ENCODE assay signal across 7 cellular contexts in genomic region chr16:4272114-4272954, GRCh38. TPM values are rescaled to one million over a fixed set of nuclear protein-coding genes. Genes with fewer than 3 reads are reported as not detected.
A peak's percentile ranks its signal among the peaks of the same experiment; 100 is the strongest.
DNase-seq lines count a peak whose midpoint lies in the region; ATAC-seq and TF ChIP-seq lines count a peak whose summit lies in the region.

No MANE protein-coding gene starts in this region.

- POLR2A ChIA-PET in activated CD8-positive, alpha-beta T cell treated with anti-CD3 and anti-CD28 coated beads, Interleukin-2, amount 10 ng/mL, durations not matched to agents 7 days and 5 days (lab: Charles Lee) = interaction anchor here (0.9 to 2.6 kb wide), 8 partner anchors 12 to 143 kb away, joined by 3 to 11 read pairs (median 4); no protein-coding TSS in a partner anchor
- POLR2A ChIA-PET in naive thymus-derived CD8-positive, alpha-beta T cell (lab: Charles Lee) = interaction anchor here (0.6 to 3.9 kb wide), 35 partner anchors 11 to 1213 kb away, joined by 3 to 98 read pairs (median 4); partner anchors contain the start of genes CREBBP, DNAAF8, PAM16 and ROGDI

- no peaks in the 10 kb centered on the region for H3K36me3 Mint-ChIP-seq in activated CD8-positive, alpha-beta T cell treated with anti-CD3 and anti-CD28 coated beads, Interleukin-2, amount 10 ng/mL, durations not matched to agents 7 days and 5 days (ENCODE audit: low read depth)
- peaks cover 0 to 3% (median 0%) of the 10 kb centered on the region in 3 donors for H3K36me3 Mint-ChIP-seq in naive thymus-derived CD8-positive, alpha-beta T cell

- H3K27me3 Mint-ChIP-seq in activated CD8-positive, alpha-beta T cell treated with anti-CD3 and anti-CD28 coated beads, Interleukin-2, amount 10 ng/mL, durations not matched to agents 7 days and 5 days (ENCODE audit: low read depth) = no peaks in the 10 kb centered on the region
- peaks cover 0 to 3% (median 0%) of the 10 kb centered on the region in 5 donors for H3K27me3 Mint-ChIP-seq in naive thymus-derived CD8-positive, alpha-beta T cell

- TF ChIP-seq CTCF in GM20000 (IDR thresholded peaks at IDR 0.05; ENCODE audit: extremely low read depth, missing control alignments) (no peak), fibroblast of the aortic adventitia (IDR thresholded peaks at IDR 0.05; ENCODE audit: insufficient read depth, low read length) (no peak)

- peak; percentile 29 for ATAC-seq in activated CD8-positive, alpha-beta T cell treated with anti-CD3 and anti-CD28 coated beads, Interleukin-2, amount 10 ng/mL, durations not matched to agents 7 days and 5 days
- ATAC-seq in naive thymus-derived CD8-positive, alpha-beta T cell = peak; percentile 40 to 41
- ATAC-seq in GM18519 (IDR thresholded peaks at IDR 0.05; ENCODE audit: low FRiP score, unreplicated experiment) = no peak

- DNase-seq in DMS79 treated with DMSO at 0.1 percent for 48 hours (lab: John Stamatoyannopoulos, UW) = peak; percentile 51
- peak; percentile 80 for DNase-seq in GM20000 (ENCODE audit: low spot score)
- peak; percentile 45 for DNase-seq in M059J (ENCODE audit: low read depth)
- DNase-seq in activated CD8-positive, alpha-beta T cell treated with anti-CD3 and anti-CD28 coated beads, Interleukin-2, amount 10 ng/mL, durations not matched to agents 7 days and 5 days = no peak
- no peak for DNase-seq in fibroblast of the aortic adventitia (ENCODE audit: low read depth)
- peak in 8 of 10 donors; percentile 8 to 71 (median 44) for DNase-seq in naive thymus-derived CD8-positive, alpha-beta T cell

- no peaks in the 10 kb centered on the region for H3K9me3 Mint-ChIP-seq in activated CD8-positive, alpha-beta T cell treated with anti-CD3 and anti-CD28 coated beads, Interleukin-2, amount 10 ng/mL, durations not matched to agents 7 days and 5 days (ENCODE audit: insufficient read depth)
- peaks cover 0 to 2% (median 0%) of the 10 kb centered on the region in 9 donors for H3K9me3 Mint-ChIP-seq in naive thymus-derived CD8-positive, alpha-beta T cell

- peak overlapping the region; percentile 91 for H3K27ac Mint-ChIP-seq in activated CD8-positive, alpha-beta T cell treated with anti-CD3 and anti-CD28 coated beads, Interleukin-2, amount 10 ng/mL, durations not matched to agents 7 days and 5 days
- H3K27ac Mint-ChIP-seq in naive thymus-derived CD8-positive, alpha-beta T cell = peak overlapping the region; percentile 82 to 98 (median 94)

- H3K4me1 Mint-ChIP-seq in activated CD8-positive, alpha-beta T cell treated with anti-CD3 and anti-CD28 coated beads, Interleukin-2, amount 10 ng/mL, durations not matched to agents 7 days and 5 days (ENCODE audit: low read depth) = peaks cover 19% of the 10 kb centered on the region
- H3K4me1 Mint-ChIP-seq in naive thymus-derived CD8-positive, alpha-beta T cell = peaks cover 7 to 33% (median 11%) of the 10 kb centered on the region in 4 donors

- H3K4me3 ChIP-seq in fibroblast of the aortic adventitia (ENCODE audit: low read depth, low read length) = peak overlapping the region; percentile 94

- CTCF ChIA-PET in activated CD8-positive, alpha-beta T cell treated with anti-CD3 and anti-CD28 coated beads, Interleukin-2, amount 10 ng/mL, durations not matched to agents 7 days and 5 days (lab: Charles Lee) = interaction anchor here (1.1 to 3.0 kb wide), 9 partner anchors 10 to 131 kb away, joined by 3 to 39 read pairs (median 9); partner anchors contain the start of gene PAM16

- peak overlapping the region; percentile 85 for H3K4me3 Mint-ChIP-seq in activated CD8-positive, alpha-beta T cell treated with anti-CD3 and anti-CD28 coated beads, Interleukin-2, amount 10 ng/mL, durations not matched to agents 7 days and 5 days
- peak overlapping the region; percentile 88 to 100 (median 92) for H3K4me3 Mint-ChIP-seq in naive thymus-derived CD8-positive, alpha-beta T cell

RNA-seq across cellular contexts. Expression of gene TFAP4, which starts 0.5 kb away (rescaled TPM):
- total RNA-seq in M059J (2014; rRNA removed; shearing (Covaris generic)) = 3.2 and 6.2 TPM in 2 replicates
- 10 to 100 TPM; 21.0 to 24.7 TPM for total RNA-seq in activated CD8-positive, alpha-beta T cell treated with anti-CD3 and anti-CD28 coated beads, Interleukin-2, amount 10 ng/mL, durations not matched to agents 7 days and 5 days
- total RNA-seq in fibroblast of the aortic adventitia (ENCODE audit: low replicate concordance) = 5.5 and 10.6 TPM in 2 replicates
- 10 to 100 TPM; 32.6 to 39.8 TPM for total RNA-seq in naive thymus-derived CD8-positive, alpha-beta T cell
- polyA plus RNA-seq in naive thymus-derived CD8-positive, alpha-beta T cell = 1 to 10 TPM in 2 of 3 donors, under 1 TPM in 1; 0.84 to 3.0 (median 1.3) TPM

RNA-seq across cellular contexts. Expression of gene SRL, which starts 30.5 kb away (rescaled TPM):
- not detected in 2 replicates for total RNA-seq in M059J (2014; rRNA removed; shearing (Covaris generic))
- not detected for total RNA-seq in activated CD8-positive, alpha-beta T cell treated with anti-CD3 and anti-CD28 coated beads, Interleukin-2, amount 10 ng/mL, durations not matched to agents 7 days and 5 days
- 0.09 and 0.25 TPM in 2 replicates for total RNA-seq in fibroblast of the aortic adventitia (ENCODE audit: low replicate concordance)
- total RNA-seq in naive thymus-derived CD8-positive, alpha-beta T cell = not detected
- polyA plus RNA-seq in naive thymus-derived CD8-positive, alpha-beta T cell = not detected

RNA-seq across cellular contexts. Expression of gene GLIS2, which starts 43.5 kb away (rescaled TPM):
- 0.22 and 1.1 TPM in 2 replicates for total RNA-seq in M059J (2014; rRNA removed; shearing (Covaris generic))
- under 1 TPM; 0.16 TPM for total RNA-seq in activated CD8-positive, alpha-beta T cell treated with anti-CD3 and anti-CD28 coated beads, Interleukin-2, amount 10 ng/mL, durations not matched to agents 7 days and 5 days
- total RNA-seq in fibroblast of the aortic adventitia (ENCODE audit: low replicate concordance) = 3.3 and 6.6 TPM in 2 replicates
- under 1 TPM in 1 of 2 experiments, not detected in 1; 0.10 TPM for total RNA-seq in naive thymus-derived CD8-positive, alpha-beta T cell
- not detected for polyA plus RNA-seq in naive thymus-derived CD8-positive, alpha-beta T cell

Comparison
In these comparisons a context has a peak if more than half of its experiments do, and no peak if none do; other contexts are left out.
1. DNase-seq: peak in DMS79 treated with DMSO at 0.1 percent for 48 hours (single experiment), GM20000 (single experiment), M059J (single experiment) and naive thymus-derived CD8-positive, alpha-beta T cell (8 of 10); none in activated CD8-positive, alpha-beta T cell treated with anti-CD3 and anti-CD28 coated beads, Interleukin-2, amount 10 ng/mL, durations not matched to agents 7 days and 5 days (single experiment) and fibroblast of the aortic adventitia (single experiment).